Comparison of ENCODE assay signal across 1 cellular context in genomic region chr19:55655648-55656040, GRCh38.
TF ChIP-seq lines count a peak whose summit lies in the region.

No MANE protein-coding gene starts in this region.

TF ChIP-seq in HepG2, 621 proteins besides CTCF, POLR2A, EP300 and RAD21 (continues in another document):
- TF ChIP-seq MYC (CRISPR knock-in tag; IDR thresholded peaks at IDR 0.05; ENCODE audit: borderline replicate concordance), result no peak
- TF ChIP-seq ZSCAN31 (CRISPR knock-in tag; IDR thresholded peaks at IDR 0.05; ENCODE audit: low read depth), result peak; percentile 1; the same call in 1 of the 2 replicates
- no peak for TF ChIP-seq SUZ12 (IDR thresholded peaks at IDR 0.05; ENCODE audit: low read depth, low read length)
- TF ChIP-seq TFE3 (CRISPR knock-in tag; IDR thresholded peaks at IDR 0.05), result no peak
- no peak for TF ChIP-seq RCOR2 (CRISPR knock-in tag; IDR thresholded peaks at IDR 0.05)
- no peak for TF ChIP-seq ZBTB14 (CRISPR knock-in tag; IDR thresholded peaks at IDR 0.05)
- TF ChIP-seq CREM (IDR thresholded peaks at IDR 0.05), result peak; percentile 26; the same call in 1 of the 2 replicates
- no peak for TF ChIP-seq CREM (CRISPR knock-in tag; IDR thresholded peaks at IDR 0.05)
- no peak for TF ChIP-seq BORCS8-MEF2B (CRISPR knock-in tag; IDR thresholded peaks at IDR 0.05)
- TF ChIP-seq ASH2L (IDR thresholded peaks at IDR 0.05; ENCODE audit: insufficient read length, low read depth, low read length), result peak; percentile 58
- TF ChIP-seq ZBTB7A (CRISPR knock-in tag; IDR thresholded peaks at IDR 0.05), result no peak
- no peak for TF ChIP-seq ZNF660 (CRISPR knock-in tag; IDR thresholded peaks at IDR 0.05; ENCODE audit: borderline replicate concordance, low read depth)
- TF ChIP-seq ZNF329 (CRISPR knock-in tag; IDR thresholded peaks at IDR 0.05; ENCODE audit: low read depth), result no peak
- TF ChIP-seq, protein P1, sequence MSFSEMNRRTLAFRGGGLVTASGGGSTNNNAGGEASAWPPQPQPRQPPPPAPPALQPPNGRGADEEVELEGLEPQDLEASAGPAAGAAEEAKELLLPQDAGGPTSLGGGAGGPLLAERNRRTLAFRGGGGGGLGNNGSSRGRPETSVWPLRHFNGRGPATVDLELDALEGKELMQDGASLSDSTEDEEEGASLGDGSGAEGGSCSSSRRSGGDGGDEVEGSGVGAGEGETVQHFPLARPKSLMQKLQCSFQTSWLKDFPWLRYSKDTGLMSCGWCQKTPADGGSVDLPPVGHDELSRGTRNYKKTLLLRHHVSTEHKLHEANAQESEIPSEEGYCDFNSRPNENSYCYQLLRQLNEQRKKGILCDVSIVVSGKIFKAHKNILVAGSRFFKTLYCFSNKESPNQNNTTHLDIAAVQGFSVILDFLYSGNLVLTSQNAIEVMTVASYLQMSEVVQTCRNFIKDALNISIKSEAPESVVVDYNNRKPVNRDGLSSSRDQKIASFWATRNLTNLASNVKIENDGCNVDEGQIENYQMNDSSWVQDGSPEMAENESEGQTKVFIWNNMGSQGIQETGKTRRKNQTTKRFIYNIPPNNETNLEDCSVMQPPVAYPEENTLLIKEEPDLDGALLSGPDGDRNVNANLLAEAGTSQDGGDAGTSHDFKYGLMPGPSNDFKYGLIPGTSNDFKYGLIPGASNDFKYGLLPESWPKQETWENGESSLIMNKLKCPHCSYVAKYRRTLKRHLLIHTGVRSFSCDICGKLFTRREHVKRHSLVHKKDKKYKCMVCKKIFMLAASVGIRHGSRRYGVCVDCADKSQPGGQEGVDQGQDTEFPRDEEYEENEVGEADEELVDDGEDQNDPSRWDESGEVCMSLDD (CRISPR knock-in tag; IDR thresholded peaks at IDR 0.05; ENCODE audit: borderline replicate concordance), result no peak
- TF ChIP-seq ZNF430 (CRISPR knock-in tag; IDR thresholded peaks at IDR 0.05), result 0 out of 2 replicates have a peak, but pooled peaks have one; percentile 1
- no peak for TF ChIP-seq ZNF558 (CRISPR knock-in tag; IDR thresholded peaks at IDR 0.05; ENCODE audit: borderline replicate concordance)
- 0 out of 2 replicates have a peak, but pooled peaks have one; percentile 1 for TF ChIP-seq POLR2AphosphoS5 (IDR thresholded peaks at IDR 0.05; ENCODE audit: low read depth, low read length)
- peak; percentile 10; the same call in 1 of the 2 replicates for TF ChIP-seq ZNF547 (CRISPR knock-in tag; IDR thresholded peaks at IDR 0.05)
- TF ChIP-seq CHCHD3 (CRISPR knock-in tag; IDR thresholded peaks at IDR 0.05), result no peak
- peak; percentile 5; the same call in 1 of the 2 replicates for TF ChIP-seq SIN3B (IDR thresholded peaks at IDR 0.05; ENCODE audit: low read length)
- peak; percentile 78; the same call in 1 of the 2 replicates for TF ChIP-seq MLLT10 (CRISPR knock-in tag; IDR thresholded peaks at IDR 0.05)
- TF ChIP-seq NCOA2 (CRISPR knock-in tag; IDR thresholded peaks at IDR 0.05), result 0 out of 2 replicates have a peak, but pooled peaks have one; percentile 4
- TF ChIP-seq RBFOX2 (IDR thresholded peaks at IDR 0.05; ENCODE audit: low read depth, low read length), result no peak
- TF ChIP-seq ZBTB7B (CRISPR knock-in tag; IDR thresholded peaks at IDR 0.05), result peak; percentile 6; the same call in 1 of the 2 replicates
- no peak for TF ChIP-seq ZNF136 (CRISPR knock-in tag; IDR thresholded peaks at IDR 0.05; ENCODE audit: low read depth)
- TF ChIP-seq ZNF766 (CRISPR knock-in tag; IDR thresholded peaks at IDR 0.05; ENCODE audit: borderline replicate concordance), result 0 out of 2 replicates have a peak, but pooled peaks have one; percentile 2
- TF ChIP-seq ZNF800 (CRISPR knock-in tag; IDR thresholded peaks at IDR 0.05), result no peak
- TF ChIP-seq CERS6 (CRISPR knock-in tag; IDR thresholded peaks at IDR 0.05), result no peak
- TF ChIP-seq ZNF234 (CRISPR knock-in tag; conservative IDR thresholded peaks at IDR 0.05), result no peak
- no peak for TF ChIP-seq PRMT3 (CRISPR knock-in tag; IDR thresholded peaks at IDR 0.05; ENCODE audit: borderline replicate concordance, low read depth)
- TF ChIP-seq KDM4B (CRISPR knock-in tag; IDR thresholded peaks at IDR 0.05), result no peak
- 0 out of 2 replicates have a peak, but pooled peaks have one; percentile 56 for TF ChIP-seq FLYWCH1 (CRISPR knock-in tag; IDR thresholded peaks at IDR 0.05)
- TF ChIP-seq PITX1 (CRISPR knock-in tag; IDR thresholded peaks at IDR 0.05), result no peak
- no peak for TF ChIP-seq NR3C1 (CRISPR knock-in tag; IDR thresholded peaks at IDR 0.05)
- TF ChIP-seq, protein P2, sequence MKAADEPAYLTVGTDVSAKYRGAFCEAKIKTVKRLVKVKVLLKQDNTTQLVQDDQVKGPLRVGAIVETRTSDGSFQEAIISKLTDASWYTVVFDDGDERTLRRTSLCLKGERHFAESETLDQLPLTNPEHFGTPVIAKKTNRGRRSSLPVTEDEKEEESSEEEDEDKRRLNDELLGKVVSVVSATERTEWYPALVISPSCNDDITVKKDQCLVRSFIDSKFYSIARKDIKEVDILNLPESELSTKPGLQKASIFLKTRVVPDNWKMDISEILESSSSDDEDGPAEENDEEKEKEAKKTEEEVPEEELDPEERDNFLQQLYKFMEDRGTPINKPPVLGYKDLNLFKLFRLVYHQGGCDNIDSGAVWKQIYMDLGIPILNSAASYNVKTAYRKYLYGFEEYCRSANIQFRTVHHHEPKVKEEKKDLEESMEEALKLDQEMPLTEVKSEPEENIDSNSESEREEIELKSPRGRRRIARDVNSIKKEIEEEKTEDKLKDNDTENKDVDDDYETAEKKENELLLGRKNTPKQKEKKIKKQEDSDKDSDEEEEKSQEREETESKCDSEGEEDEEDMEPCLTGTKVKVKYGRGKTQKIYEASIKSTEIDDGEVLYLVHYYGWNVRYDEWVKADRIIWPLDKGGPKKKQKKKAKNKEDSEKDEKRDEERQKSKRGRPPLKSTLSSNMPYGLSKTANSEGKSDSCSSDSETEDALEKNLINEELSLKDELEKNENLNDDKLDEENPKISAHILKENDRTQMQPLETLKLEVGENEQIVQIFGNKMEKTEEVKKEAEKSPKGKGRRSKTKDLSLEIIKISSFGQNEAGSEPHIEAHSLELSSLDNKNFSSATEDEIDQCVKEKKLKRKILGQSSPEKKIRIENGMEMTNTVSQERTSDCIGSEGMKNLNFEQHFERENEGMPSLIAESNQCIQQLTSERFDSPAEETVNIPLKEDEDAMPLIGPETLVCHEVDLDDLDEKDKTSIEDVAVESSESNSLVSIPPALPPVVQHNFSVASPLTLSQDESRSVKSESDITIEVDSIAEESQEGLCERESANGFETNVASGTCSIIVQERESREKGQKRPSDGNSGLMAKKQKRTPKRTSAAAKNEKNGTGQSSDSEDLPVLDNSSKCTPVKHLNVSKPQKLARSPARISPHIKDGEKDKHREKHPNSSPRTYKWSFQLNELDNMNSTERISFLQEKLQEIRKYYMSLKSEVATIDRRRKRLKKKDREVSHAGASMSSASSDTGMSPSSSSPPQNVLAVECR (CRISPR knock-in tag; IDR thresholded peaks at IDR 0.05; ENCODE audit: borderline replicate concordance), result 0 out of 2 replicates have a peak, but pooled peaks have one; percentile 4
- peak; percentile 0 for TF ChIP-seq U2AF1 (optimal IDR thresholded peaks at IDR 0.05; ENCODE audit: low read depth, low read length)
- peak; percentile 24; the same call in 1 of the 2 replicates for TF ChIP-seq ZNF75D (CRISPR knock-in tag; IDR thresholded peaks at IDR 0.05; ENCODE audit: borderline replicate concordance)
- no peak for TF ChIP-seq CEBPB (IDR thresholded peaks at IDR 0.05; ENCODE audit: borderline replicate concordance, low read depth, low read length)
- 0 out of 2 replicates have a peak, but pooled peaks have one; percentile 4 for TF ChIP-seq ZNF780A (CRISPR knock-in tag; IDR thresholded peaks at IDR 0.05)
- TF ChIP-seq, protein P3, sequence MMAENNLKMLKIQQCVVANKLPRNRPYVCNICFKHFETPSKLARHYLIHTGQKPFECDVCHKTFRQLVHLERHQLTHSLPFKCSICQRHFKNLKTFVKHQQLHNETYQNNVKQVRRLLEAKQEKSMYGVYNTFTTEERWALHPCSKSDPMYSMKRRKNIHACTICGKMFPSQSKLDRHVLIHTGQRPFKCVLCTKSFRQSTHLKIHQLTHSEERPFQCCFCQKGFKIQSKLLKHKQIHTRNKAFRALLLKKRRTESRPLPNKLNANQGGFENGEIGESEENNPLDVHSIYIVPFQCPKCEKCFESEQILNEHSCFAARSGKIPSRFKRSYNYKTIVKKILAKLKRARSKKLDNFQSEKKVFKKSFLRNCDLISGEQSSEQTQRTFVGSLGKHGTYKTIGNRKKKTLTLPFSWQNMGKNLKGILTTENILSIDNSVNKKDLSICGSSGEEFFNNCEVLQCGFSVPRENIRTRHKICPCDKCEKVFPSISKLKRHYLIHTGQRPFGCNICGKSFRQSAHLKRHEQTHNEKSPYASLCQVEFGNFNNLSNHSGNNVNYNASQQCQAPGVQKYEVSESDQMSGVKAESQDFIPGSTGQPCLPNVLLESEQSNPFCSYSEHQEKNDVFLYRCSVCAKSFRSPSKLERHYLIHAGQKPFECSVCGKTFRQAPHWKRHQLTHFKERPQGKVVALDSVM (CRISPR knock-in tag; IDR thresholded peaks at IDR 0.05), result peak; percentile 4; the same call in 1 of the 2 replicates
- no peak for TF ChIP-seq CENPBD1 (CRISPR knock-in tag; IDR thresholded peaks at IDR 0.05; ENCODE audit: borderline replicate concordance, low read depth)
- no peak for TF ChIP-seq ZMAT3 (CRISPR knock-in tag; conservative IDR thresholded peaks at IDR 0.05)
- TF ChIP-seq, protein P4, sequence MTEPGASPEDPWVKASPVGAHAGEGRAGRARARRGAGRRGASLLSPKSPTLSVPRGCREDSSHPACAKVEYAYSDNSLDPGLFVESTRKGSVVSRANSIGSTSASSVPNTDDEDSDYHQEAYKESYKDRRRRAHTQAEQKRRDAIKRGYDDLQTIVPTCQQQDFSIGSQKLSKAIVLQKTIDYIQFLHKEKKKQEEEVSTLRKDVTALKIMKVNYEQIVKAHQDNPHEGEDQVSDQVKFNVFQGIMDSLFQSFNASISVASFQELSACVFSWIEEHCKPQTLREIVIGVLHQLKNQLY (CRISPR knock-in tag; IDR thresholded peaks at IDR 0.05), result no peak
- 0 out of 2 replicates have a peak, but pooled peaks have one; percentile 11 for TF ChIP-seq ZFP1 (CRISPR knock-in tag; IDR thresholded peaks at IDR 0.05)
- no peak for TF ChIP-seq ZNF580 (CRISPR knock-in tag; IDR thresholded peaks at IDR 0.05; ENCODE audit: borderline replicate concordance, low read depth)
- TF ChIP-seq ZFP91 (CRISPR knock-in tag; IDR thresholded peaks at IDR 0.05; ENCODE audit: borderline replicate concordance), result no peak
- peak; percentile 29; the same call in 1 of the 2 replicates for TF ChIP-seq FOXJ3 (CRISPR knock-in tag; IDR thresholded peaks at IDR 0.05; ENCODE audit: borderline replicate concordance)
